Comparison of ENCODE assay signal across 1 cellular context in the genomic region with DNA sequence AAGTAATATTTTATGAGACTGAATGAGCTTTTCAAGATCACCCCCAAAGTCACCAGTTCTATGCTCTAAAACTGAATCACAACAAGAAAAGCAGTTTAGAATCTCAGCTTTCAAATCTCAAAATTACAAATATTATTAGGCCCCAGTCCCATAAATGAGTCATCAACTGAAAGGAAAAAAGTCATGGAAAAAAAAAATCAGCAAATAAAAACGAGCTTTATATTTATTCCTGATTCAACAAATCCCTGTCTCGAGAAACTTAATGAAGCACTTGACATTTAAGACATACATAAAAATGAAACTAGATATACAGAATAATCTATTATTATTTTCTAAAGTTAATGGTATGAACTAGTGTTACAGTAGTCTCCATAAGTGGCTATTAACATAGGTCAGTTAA.
TF ChIP-seq lines count a peak whose summit lies in the region.

No MANE protein-coding gene starts in this region.

TF ChIP-seq in SK-N-SH treated with all-trans-retinoic acid at 6 μM for 48 hours, 23 proteins besides CTCF, POLR2A, EP300 and RAD21:
- TF ChIP-seq PPARA (CRISPR knock-in tag; IDR thresholded peaks at IDR 0.05; ENCODE audit: borderline replicate concordance) (no peak), CSDC2 (CRISPR knock-in tag; IDR thresholded peaks at IDR 0.05) (no peak), ISL1 (CRISPR knock-in tag; IDR thresholded peaks at IDR 0.05) (no peak), BACH2 (CRISPR knock-in tag; IDR thresholded peaks at IDR 0.05; ENCODE audit: borderline replicate concordance) (no peak), ZNF565 (CRISPR knock-in tag; conservative IDR thresholded peaks at IDR 0.05; ENCODE audit: low read depth) (no peak)
- TF ChIP-seq, protein P1, sequence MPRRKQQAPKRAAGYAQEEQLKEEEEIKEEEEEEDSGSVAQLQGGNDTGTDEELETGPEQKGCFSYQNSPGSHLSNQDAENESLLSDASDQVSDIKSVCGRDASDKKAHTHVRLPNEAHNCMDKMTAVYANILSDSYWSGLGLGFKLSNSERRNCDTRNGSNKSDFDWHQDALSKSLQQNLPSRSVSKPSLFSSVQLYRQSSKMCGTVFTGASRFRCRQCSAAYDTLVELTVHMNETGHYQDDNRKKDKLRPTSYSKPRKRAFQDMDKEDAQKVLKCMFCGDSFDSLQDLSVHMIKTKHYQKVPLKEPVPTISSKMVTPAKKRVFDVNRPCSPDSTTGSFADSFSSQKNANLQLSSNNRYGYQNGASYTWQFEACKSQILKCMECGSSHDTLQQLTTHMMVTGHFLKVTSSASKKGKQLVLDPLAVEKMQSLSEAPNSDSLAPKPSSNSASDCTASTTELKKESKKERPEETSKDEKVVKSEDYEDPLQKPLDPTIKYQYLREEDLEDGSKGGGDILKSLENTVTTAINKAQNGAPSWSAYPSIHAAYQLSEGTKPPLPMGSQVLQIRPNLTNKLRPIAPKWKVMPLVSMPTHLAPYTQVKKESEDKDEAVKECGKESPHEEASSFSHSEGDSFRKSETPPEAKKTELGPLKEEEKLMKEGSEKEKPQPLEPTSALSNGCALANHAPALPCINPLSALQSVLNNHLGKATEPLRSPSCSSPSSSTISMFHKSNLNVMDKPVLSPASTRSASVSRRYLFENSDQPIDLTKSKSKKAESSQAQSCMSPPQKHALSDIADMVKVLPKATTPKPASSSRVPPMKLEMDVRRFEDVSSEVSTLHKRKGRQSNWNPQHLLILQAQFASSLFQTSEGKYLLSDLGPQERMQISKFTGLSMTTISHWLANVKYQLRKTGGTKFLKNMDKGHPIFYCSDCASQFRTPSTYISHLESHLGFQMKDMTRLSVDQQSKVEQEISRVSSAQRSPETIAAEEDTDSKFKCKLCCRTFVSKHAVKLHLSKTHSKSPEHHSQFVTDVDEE (CRISPR knock-in tag; IDR thresholded peaks at IDR 0.05) = no peak
